9 cellular contexts compared by ENCODE assay signal in genomic region chr5:141680751-141681201, GRCh38. TPM values are rescaled to one million over a fixed set of nuclear protein-coding genes. Genes with fewer than 3 reads are reported as not detected.
DNase-seq lines count a peak whose midpoint lies in the region; ATAC-seq and TF ChIP-seq lines count a peak whose summit lies in the region.
"Had no signal": no experiment of that assay in that cellular context is flagged by ENCODE, and none has a peak within 500 bp of the region (broad histone marks: within the 10 kb centered on the region; RNA-seq: fewer than 3 reads in every experiment).

No MANE protein-coding gene starts in this region.

- H3K27me3 Mint-ChIP-seq in activated T-cell treated with anti-CD3 and anti-CD28 coated beads, Interleukin-2, amount 50 U/mL, for 24 hours, result no peaks in the 10 kb centered on the region

- no peak for DNase-seq in activated T-cell treated with anti-CD3 and anti-CD28 coated beads, Interleukin-2, amount 50 U/mL, for 24 hours
- DNase-seq in activated T-cell treated with anti-CD3 and anti-CD28 coated beads, Interleukin-2, amount 50 U/mL, for 48 hours, result no peak
- DNase-seq in cardiac fibroblast (ENCODE audit: low read depth in 2 of 2), result peak; percentile 73 to 80
- peak in 1 of 2 donors; percentile 52 for DNase-seq in left lung
- DNase-seq in uterus, result peak in 1 of 2 donors; percentile 51
- DNase-seq in DMS 273 treated with DMSO at 0.1 percent for 48 hours (lab: John Stamatoyannopoulos, UW), result no peak
- DNase-seq: NCI-H2107 had no signal

- TF ChIP-seq POLR2A in uterus (IDR thresholded peaks at IDR 0.05), result no peak

- peaks cover 3 to 49% of the 10 kb centered on the region in 2 donors for H3K4me1 ChIP-seq in left lung
- no peaks in the 10 kb centered on the region for H3K4me1 ChIP-seq in uterus

- peak overlapping the region; percentile 85 to 94 for H3K27ac ChIP-seq in left lung
- peak overlapping the region; percentile 69 to 75 for H3K27ac ChIP-seq in uterus

- H3K36me3 Mint-ChIP-seq in activated T-cell treated with anti-CD3 and anti-CD28 coated beads, Interleukin-2, amount 50 U/mL, for 24 hours (ENCODE audit: low read depth), result no peaks in the 10 kb centered on the region

- peak overlapping the region; percentile 53 for H3K4me3 Mint-ChIP-seq in activated T-cell treated with anti-CD3 and anti-CD28 coated beads, Interleukin-2, amount 50 U/mL, for 24 hours

- H3K27ac Mint-ChIP-seq in activated T-cell treated with anti-CD3 and anti-CD28 coated beads, Interleukin-2, amount 50 U/mL, for 24 hours, result no peak overlapping the region

- H3K9me3 ChIP-seq in left lung (no peaks in the 10 kb centered on the region), uterus (no peaks in the 10 kb centered on the region)

- peak; percentile 6 for ATAC-seq in left lung
- no peak for ATAC-seq in activated CD4-positive, CD25-positive, alpha-beta regulatory T cell treated with anti-CD3 and anti-CD28 coated beads, Interleukin-2, amount 50 U/mL, for 24 hours
- ATAC-seq in GM21423 (IDR thresholded peaks at IDR 0.05; ENCODE audit: unreplicated experiment), result no peak

- intact Hi-C loops in left lung (cut with DNase I), result no loop called here
- intact Hi-C loops in uterus (cut with DNase I; ENCODE audit: low total_unique reads), result no loop called here

- peaks cover 25% of the 10 kb centered on the region for H3K4me1 Mint-ChIP-seq in activated T-cell treated with anti-CD3 and anti-CD28 coated beads, Interleukin-2, amount 50 U/mL, for 24 hours (ENCODE audit: low read depth)

- no peaks in the 10 kb centered on the region for H3K27me3 ChIP-seq in left lung
- H3K27me3 ChIP-seq in uterus, result no peaks in the 10 kb centered on the region

- H3K4me3 ChIP-seq in cardiac fibroblast (replicated peaks in 1 of 2; ENCODE audit: low read depth in 2 of 2, low read length in 2 of 2) (peak overlapping the region; percentile 44 to 58), left lung (peak overlapping the region in 1 of 2 donors; percentile 60), uterus (no peak overlapping the region)

- no peaks in the 10 kb centered on the region for H3K9me3 Mint-ChIP-seq in activated T-cell treated with anti-CD3 and anti-CD28 coated beads, Interleukin-2, amount 50 U/mL, for 24 hours

- no peak for TF ChIP-seq CTCF in cardiac fibroblast (IDR thresholded peaks at IDR 0.05; ENCODE audit: low read depth, low read length)
- TF ChIP-seq CTCF in left lung (IDR thresholded peaks at IDR 0.05), result no peak
- TF ChIP-seq CTCF in uterus (IDR thresholded peaks at IDR 0.05), result no peak

- H3K36me3 ChIP-seq in left lung, result peaks cover 0 to 15% of the 10 kb centered on the region in 2 donors
- H3K36me3 ChIP-seq in uterus, result no peaks in the 10 kb centered on the region

RNA-seq across cellular contexts. Expression of gene ARAP3, which starts 1.3 kb away (rescaled TPM):
- total RNA-seq in left lung (10 to 100 TPM; 20.5 to 41.0 TPM), uterus (10 to 100 TPM in 2 of 4 donors, 1 to 10 TPM in 2; 4.1 to 39.9 (median 12.5) TPM)

RNA-seq across cellular contexts. Expression of gene FCHSD1, which starts 29.6 kb away (rescaled TPM):
- total RNA-seq in left lung, result 10 to 100 TPM; 18.0 to 18.7 TPM
- total RNA-seq in uterus, result 10 to 100 TPM in 2 of 4 donors, 1 to 10 TPM in 2; 2.4 to 27.2 (median 11.3) TPM

RNA-seq across cellular contexts. Expression of gene RELL2, which starts 44.0 kb away (rescaled TPM):
- total RNA-seq in left lung, result 1 to 10 TPM; 2.6 to 6.3 TPM
- total RNA-seq in uterus, result 1 to 10 TPM in 1 of 4 donors, under 1 TPM in 1, not detected in 2; 0.35 to 1.7 TPM

RNA-seq across cellular contexts. Expression of gene HDAC3, which starts 44.1 kb away (rescaled TPM):
- total RNA-seq in left lung (10 to 100 TPM; 41.2 to 50.0 TPM), uterus (10 to 100 TPM; 24.8 to 68.0 (median 46.0) TPM)

Comparison
In these comparisons a context has a peak if more than half of its experiments do, and no peak if none do; other contexts are left out.
1. DNase-seq: peak in cardiac fibroblast (2 of 2); none in activated T-cell treated with anti-CD3 and anti-CD28 coated beads, Interleukin-2, amount 50 U/mL, for 24 hours (single experiment), activated T-cell treated with anti-CD3 and anti-CD28 coated beads, Interleukin-2, amount 50 U/mL, for 48 hours (0 of 2) and DMS 273 treated with DMSO at 0.1 percent for 48 hours (single experiment).
2. H3K4me3 ChIP-seq: peak in cardiac fibroblast (2 of 2); none in uterus (0 of 2).